ENCODE assay signal across 8 cellular contexts in genomic region chr14:61326847-61327246, GRCh38. TPM values are rescaled to one million over a fixed set of nuclear protein-coding genes. Genes with fewer than 3 reads are reported as not detected.
A peak's percentile ranks its signal among the peaks of the same experiment; 100 is the strongest.
DNase-seq lines count a peak whose midpoint lies in the region; ATAC-seq lines count a peak whose summit lies in the region.

No MANE protein-coding gene starts in this region.

- H3K4me3 ChIP-seq in muscle layer of duodenum (ENCODE audit: low read depth in 1 of 2, low read length in 2 of 2) = no peak overlapping the region

- no peaks in the 10 kb centered on the region for H3K27me3 Mint-ChIP-seq in effector memory CD8-positive, alpha-beta T cell

- peaks cover 0 to 6% of the 10 kb centered on the region in 2 donors for H3K4me1 ChIP-seq in muscle layer of duodenum (ENCODE audit: control insufficient read depth in 1 of 2, insufficient read depth in 2 of 2, low read length in 2 of 2)

- H3K4me3 Mint-ChIP-seq in effector memory CD8-positive, alpha-beta T cell = no peak overlapping the region

- H3K4me1 Mint-ChIP-seq in effector memory CD8-positive, alpha-beta T cell (ENCODE audit: low read depth in 2 of 2) = peaks cover 49 to 59% of the 10 kb centered on the region in 2 donors

- H3K9me3 Mint-ChIP-seq in effector memory CD8-positive, alpha-beta T cell = no peaks in the 10 kb centered on the region

- peaks cover 7% of the 10 kb centered on the region for H3K27me3 ChIP-seq in muscle layer of duodenum (ENCODE audit: low read depth, low read length)

- H3K9me3 ChIP-seq in muscle layer of duodenum (ENCODE audit: control insufficient read depth in 1 of 2, low read length in 2 of 2) = no peaks in the 10 kb centered on the region

- DNase-seq in Ammon's horn (ENCODE audit: low spot score) (peak; percentile 34), NCI-H1105 (lab: John Stamatoyannopoulos, UW) (peak; percentile 17), NCI-H187 treated with DMSO at 0.1 percent for 48 hours (lab: John Stamatoyannopoulos, UW) (no peak)
- DNase-seq in effector memory CD8-positive, alpha-beta T cell = no peak
- DNase-seq in stimulated activated CD4-positive, alpha-beta T cell treated with anti-CD3 and anti-CD28 coated beads, Interleukin-4, amount 100 ng/mL, for 1 hour = no peak

- no peaks in the 10 kb centered on the region for H3K36me3 ChIP-seq in muscle layer of duodenum (ENCODE audit: control insufficient read depth in 1 of 2, insufficient read depth in 2 of 2, low read length in 2 of 2)

- ATAC-seq in effector memory CD8-positive, alpha-beta T cell (replicated peaks) = no peak
- no peak for ATAC-seq in esophagus mucosa
- no peak for ATAC-seq in HG02571 (IDR thresholded peaks at IDR 0.05; ENCODE audit: unreplicated experiment)

- H3K36me3 Mint-ChIP-seq in effector memory CD8-positive, alpha-beta T cell (ENCODE audit: insufficient read depth) = peaks cover 62% of the 10 kb centered on the region

- peak overlapping the region; percentile 65 for H3K27ac ChIP-seq in muscle layer of duodenum (ENCODE audit: low read length)

- H3K27ac Mint-ChIP-seq in effector memory CD8-positive, alpha-beta T cell = peak overlapping the region; percentile 93

RNA-seq across cellular contexts. Expression of gene PRKCH, which starts 5.5 kb away (rescaled TPM):
- 48.2 TPM for total RNA-seq in esophagus mucosa

RNA-seq across cellular contexts. Expression of gene TMEM30B, which starts 45.7 kb away (rescaled TPM):
- 14.7 TPM for total RNA-seq in esophagus mucosa

Comparison
In these comparisons a context has a peak if more than half of its experiments do, and no peak if none do; other contexts are left out.
1. DNase-seq: peak in Ammon's horn (single experiment) and NCI-H1105 (single experiment); none in effector memory CD8-positive, alpha-beta T cell (0 of 3), NCI-H187 treated with DMSO at 0.1 percent for 48 hours (single experiment) and stimulated activated CD4-positive, alpha-beta T cell treated with anti-CD3 and anti-CD28 coated beads, Interleukin-4, amount 100 ng/mL, for 1 hour (single experiment).